19 cellular contexts compared by ENCODE assay signal in genomic region chr5:170917113-170917512, GRCh38. TPM values are rescaled to one million over a fixed set of nuclear protein-coding genes. Genes with fewer than 3 reads are reported as not detected.
DNase-seq lines count a peak whose midpoint lies in the region; ATAC-seq and TF ChIP-seq lines count a peak whose summit lies in the region.
"Had no signal": no experiment of that assay in that cellular context is flagged by ENCODE, and none has a peak within 500 bp of the region (broad histone marks: within the 10 kb centered on the region; RNA-seq: fewer than 3 reads in every experiment).

No MANE protein-coding gene starts in this region.

- H2AFZ ChIP-seq in Karpas-422 (ENCODE audit: low read length), result no peak overlapping the region
- no peak overlapping the region for H2AFZ ChIP-seq in mammary epithelial cell (ENCODE audit: low read depth, low read length)
- H2AFZ ChIP-seq in mesenchymal stem cell (ENCODE audit: low read depth, low read length), result no peak overlapping the region

- no peak overlapping the region for H2BK5ac ChIP-seq in mesenchymal stem cell (ENCODE audit: low read depth, low read length, poor library complexity, severe bottlenecking)

- peaks cover 3% of the 10 kb centered on the region for H3K4me1 Mint-ChIP-seq in mesothelial cell of epicardium

- H3K9me3 ChIP-seq in Karpas-422 (ENCODE audit: low read length) (no peaks in the 10 kb centered on the region), mammary epithelial cell (replicated peaks; ENCODE audit: insufficient read depth, low read length) (no peaks in the 10 kb centered on the region), mesenchymal stem cell (ENCODE audit: control insufficient read depth, low read length) (no peaks in the 10 kb centered on the region)
- H3K9me3 ChIP-seq: BE2C, esophagus squamous epithelium had no signal

- H2BK15ac ChIP-seq in mesenchymal stem cell (ENCODE audit: low read depth, poor library complexity, severe bottlenecking), result no peak overlapping the region

- no peak overlapping the region for H3K4ac ChIP-seq in mesenchymal stem cell (ENCODE audit: low read depth in 1 of 2, low read length in 2 of 2)

- intact Hi-C loops in mammary epithelial cell (cut with micrococcal nuclease), result loop anchor here (1.0 to 10.0 kb wide), 3 partner anchors 108 to 282 kb away; no protein-coding TSS in a partner anchor

- H3K27me3 Mint-ChIP-seq in mesothelial cell of epicardium (ENCODE audit: low read depth), result no peaks in the 10 kb centered on the region

- no peak overlapping the region for H2AK5ac ChIP-seq in mesenchymal stem cell (ENCODE audit: low read length, severe bottlenecking)

- no TSS peak for BruUV-seq in mammary epithelial cell (replicated peaks; lab: Mats Ljungman, UMichigan)

- H3K27ac Mint-ChIP-seq in mesothelial cell of epicardium, result no peak overlapping the region

- no peak overlapping the region for H4K91ac ChIP-seq in mesenchymal stem cell (ENCODE audit: low read length)

- DNase-seq in Karpas-422 (peak; percentile 44), mammary epithelial cell (no peak), mesothelial cell of epicardium (ENCODE audit: low spot score in 2 of 2, unreplicated experiment in 2 of 2) (no peak), mesenchymal stem cell (no peak), COLO668 (lab: John Stamatoyannopoulos, UW; ENCODE audit: unreplicated experiment) (no peak), GM13977 (ENCODE audit: low spot score) (no peak)
- DNase-seq: activated CD4-positive, alpha-beta T cell treated with anti-CD3 and anti-CD28 coated beads for 1 hour; activated gamma-delta T cell; aorta; BE2C; dorsolateral prefrontal cortex; esophagus squamous epithelium; left ventricle myocardium superior; NCI-H1930; NCI-H526; stimulated activated CD4-positive, alpha-beta T cell treated with anti-CD3 and anti-CD28 coated beads, Interleukin-15, amount 100 ng/mL, for 24 hours; T-helper 2 cell had no signal

- in situ Hi-C loops in mammary epithelial cell (cut with MboI; ENCODE audit: low sequenced_read_pairs in 2 of 2) (no loop called here), GM13977 (cut with MboI; ENCODE audit: low pct_unique_long_range_greater_than_20kb, low sequenced_read_pairs, unreplicated experiment) (no loop called here)

- ATAC-seq in HG03159 (IDR thresholded peaks at IDR 0.05; ENCODE audit: unreplicated experiment), result no peak
- ATAC-seq: left ventricle myocardium superior had no signal

- H4K8ac ChIP-seq in mesenchymal stem cell (ENCODE audit: low read length), result no peak overlapping the region

- peaks cover 22% of the 10 kb centered on the region for H3K36me3 Mint-ChIP-seq in mesothelial cell of epicardium

- H3K4me3 ChIP-seq in Karpas-422 (ENCODE audit: low read length), result no peak overlapping the region
- no peak overlapping the region for H3K4me3 ChIP-seq in mammary epithelial cell (replicated peaks in 1 of 3; ENCODE audit: insufficient read depth in 1 of 3, low read depth in 2 of 3, low read length in 3 of 3)
- H3K4me3 ChIP-seq in mesenchymal stem cell (ENCODE audit: insufficient read depth in 1 of 2, low read depth in 1 of 2, low read length in 2 of 2), result no peak overlapping the region
- H3K4me3 ChIP-seq: dorsolateral prefrontal cortex, esophagus squamous epithelium had no signal

- no peaks in the 10 kb centered on the region for H3K27me3 ChIP-seq in Karpas-422 (ENCODE audit: low read length)
- no peaks in the 10 kb centered on the region for H3K27me3 ChIP-seq in mammary epithelial cell (ENCODE audit: insufficient read depth, low read length)
- H3K27me3 ChIP-seq in mesenchymal stem cell (ENCODE audit: control insufficient read depth in 1 of 2, insufficient read depth in 1 of 2, low read length in 2 of 2), result no peaks in the 10 kb centered on the region
- H3K27me3 ChIP-seq: BE2C, dorsolateral prefrontal cortex, esophagus squamous epithelium had no signal

- no peaks in the 10 kb centered on the region for H3K79me1 ChIP-seq in mesenchymal stem cell (replicated peaks; ENCODE audit: low read length, poor library complexity, severe bottlenecking)

- H3K4me1 ChIP-seq in Karpas-422 (ENCODE audit: low read length) (no peaks in the 10 kb centered on the region), mammary epithelial cell (ENCODE audit: insufficient read depth, low read length) (no peaks in the 10 kb centered on the region), mesenchymal stem cell (ENCODE audit: control insufficient read depth, insufficient read depth, low read depth, low read length) (no peaks in the 10 kb centered on the region)

- H3K27ac ChIP-seq in C4-2B, result no peak overlapping the region
- no peak overlapping the region for H3K27ac ChIP-seq in Karpas-422 (ENCODE audit: low read length)
- H3K27ac ChIP-seq in mammary epithelial cell (ENCODE audit: insufficient read depth, low read depth, low read length), result no peak overlapping the region
- no peak overlapping the region for H3K27ac ChIP-seq in mesenchymal stem cell (ENCODE audit: low read length, poor library complexity, severe bottlenecking)
- H3K27ac ChIP-seq: dorsolateral prefrontal cortex, esophagus squamous epithelium had no signal

- dilution Hi-C loops in mammary epithelial cell (cut with HindIII; ENCODE audit: low sequenced_read_pairs), result no loop called here

- TF ChIP-seq CTCF in C4-2B (conservative IDR thresholded peaks at IDR 0.05) (peak; percentile 37), mammary epithelial cell (conservative IDR thresholded peaks at IDR 0.05 in 1 of 2, IDR thresholded peaks at IDR 0.05 in 1 of 2; ENCODE audit: extremely low read depth in 1 of 2, insufficient read depth in 1 of 2, low read depth in 1 of 2, low read length in 2 of 2) (peak; percentile 2 to 6), mesothelial cell of epicardium (IDR thresholded peaks at IDR 0.05; ENCODE audit: unreplicated experiment) (peak; percentile 59), GM13977 (IDR thresholded peaks at IDR 0.05; ENCODE audit: extremely low read depth, insufficient read depth, missing control alignments) (no peak)

- no peak overlapping the region for H2BK120ac ChIP-seq in mesenchymal stem cell (ENCODE audit: low read depth, low read length)

- H3K4me2 ChIP-seq in Karpas-422 (ENCODE audit: low read depth, low read length, poor library complexity, severe bottlenecking) (no peak overlapping the region), mammary epithelial cell (ENCODE audit: insufficient read depth, low read depth, low read length) (no peak overlapping the region), mesenchymal stem cell (ENCODE audit: low read length, poor library complexity, severe bottlenecking) (no peak overlapping the region)

- H3K4me3 Mint-ChIP-seq in mesothelial cell of epicardium, result no peak overlapping the region

- no peak overlapping the region for H3K23ac ChIP-seq in mesenchymal stem cell (ENCODE audit: low read length in 2 of 2)

- no peaks in the 10 kb centered on the region for H3K79me2 ChIP-seq in Karpas-422 (ENCODE audit: low read length)
- no peaks in the 10 kb centered on the region for H3K79me2 ChIP-seq in mammary epithelial cell (ENCODE audit: insufficient read depth, low read length)

- peaks cover 7% of the 10 kb centered on the region for H3K9me3 Mint-ChIP-seq in mesothelial cell of epicardium

- H3K14ac ChIP-seq in mesenchymal stem cell (ENCODE audit: low read length in 2 of 2), result no peak overlapping the region

- H3K9ac ChIP-seq in Karpas-422 (ENCODE audit: low read length) (no peak overlapping the region), mammary epithelial cell (ENCODE audit: insufficient read depth, low read length) (no peak overlapping the region), mesenchymal stem cell (ENCODE audit: low read length) (no peak overlapping the region)

- no peaks in the 10 kb centered on the region for H4K20me1 ChIP-seq in Karpas-422 (ENCODE audit: insufficient read depth, low read depth, low read length)
- no peaks in the 10 kb centered on the region for H4K20me1 ChIP-seq in mammary epithelial cell (ENCODE audit: insufficient read depth, low read length)

- H3K36me3 ChIP-seq in Karpas-422 (ENCODE audit: insufficient read depth, low read length) (no peaks in the 10 kb centered on the region), mammary epithelial cell (ENCODE audit: insufficient read depth, low read length) (no peaks in the 10 kb centered on the region), mesenchymal stem cell (ENCODE audit: control insufficient read depth in 1 of 2, insufficient read depth in 2 of 2, low read depth in 1 of 2, low read length in 2 of 2) (peaks cover 0 to 2% of the 10 kb centered on the region in 2 experiments)
- H3K36me3 ChIP-seq: BE2C, esophagus squamous epithelium had no signal

- H3K18ac ChIP-seq in mesenchymal stem cell (ENCODE audit: low read depth in 1 of 2, low read length in 2 of 2), result no peak overlapping the region

- no peaks in the 10 kb centered on the region for H3K9me2 ChIP-seq in Karpas-422 (replicated peaks; ENCODE audit: insufficient read depth, low read length)

- H2BK12ac ChIP-seq in mesenchymal stem cell (ENCODE audit: low read length in 2 of 2), result no peak overlapping the region

- CTCF ChIA-PET in mammary epithelial cell (lab: Charles Lee; ENCODE audit: low non-redundant PET), result no interaction called here

RNA-seq across cellular contexts. Expression of gene RANBP17, which starts 55.3 kb away (rescaled TPM):
- total RNA-seq in Karpas-422 (2014; rRNA removed; shearing (Covaris generic); ENCODE audit: low replicate concordance), result not detected in 2 replicates
- total RNA-seq in mammary epithelial cell, result 10 to 100 TPM in 1 of 2 donors, 1 to 10 TPM in 1; 9.3 to 12.8 TPM
- 0.76 TPM for polyA plus RNA-seq in mammary epithelial cell
- 1.3 TPM for polyA minus RNA-seq in mammary epithelial cell
- 51.2 to 60.8 TPM (median 56.1 TPM) in 3 replicates for total RNA-seq in mesothelial cell of epicardium
- polyA plus RNA-seq in mesenchymal stem cell (2013, experiment 1 of 2), result 3.8 TPM
- 3.5 TPM for polyA plus RNA-seq in mesenchymal stem cell (2013, experiment 2 of 2)

Comparison
In these comparisons a context has a peak if more than half of its experiments do, and no peak if none do; other contexts are left out.
1. RNA of gene RANBP17, which starts 55.3 kb away (total RNA-seq): 51.2 to 60.8 TPM in mesothelial cell of epicardium and 9.3 to 12.8 TPM in mammary epithelial cell; not detected in Karpas-422; every median in the first group is over 10 times any median in the second.